1 cellular context compared by ENCODE assay signal in genomic region chr12:51961834-51962233, GRCh38.
TF ChIP-seq lines count a peak whose summit lies in the region.

No MANE protein-coding gene starts in this region.

TF ChIP-seq in IMR-90, 13 proteins besides CTCF, POLR2A, EP300 and RAD21:
- TF ChIP-seq FOS (IDR thresholded peaks at IDR 0.05; ENCODE audit: low read depth, low read length) (no peak), MXI1 (IDR thresholded peaks at IDR 0.05; ENCODE audit: borderline replicate concordance, low read depth, low read length) (no peak), USF2 (IDR thresholded peaks at IDR 0.05; ENCODE audit: low read depth, low read length) (no peak), SMC3 (IDR thresholded peaks at IDR 0.05; ENCODE audit: low read depth, low read length) (no peak), MAFK (IDR thresholded peaks at IDR 0.05; ENCODE audit: low read depth, low read length) (no peak), RCOR1 (IDR thresholded peaks at IDR 0.05; ENCODE audit: insufficient replicate concordance, low read length) (no peak), RFX5 (IDR thresholded peaks at IDR 0.05; ENCODE audit: low read depth, low read length) (no peak), CEBPB (IDR thresholded peaks at IDR 0.05; ENCODE audit: low read depth, low read length) (no peak), MAZ (IDR thresholded peaks at IDR 0.05; ENCODE audit: borderline replicate concordance, low read depth, low read length) (no peak), NFE2L2 (IDR thresholded peaks at IDR 0.05; ENCODE audit: low read depth, low read length) (no peak), CHD1 (IDR thresholded peaks at IDR 0.05; ENCODE audit: low read depth, low read length) (no peak), BHLHE40 (IDR thresholded peaks at IDR 0.05; ENCODE audit: low read depth, low read length) (no peak)
- TF ChIP-seq, protein P1, sequence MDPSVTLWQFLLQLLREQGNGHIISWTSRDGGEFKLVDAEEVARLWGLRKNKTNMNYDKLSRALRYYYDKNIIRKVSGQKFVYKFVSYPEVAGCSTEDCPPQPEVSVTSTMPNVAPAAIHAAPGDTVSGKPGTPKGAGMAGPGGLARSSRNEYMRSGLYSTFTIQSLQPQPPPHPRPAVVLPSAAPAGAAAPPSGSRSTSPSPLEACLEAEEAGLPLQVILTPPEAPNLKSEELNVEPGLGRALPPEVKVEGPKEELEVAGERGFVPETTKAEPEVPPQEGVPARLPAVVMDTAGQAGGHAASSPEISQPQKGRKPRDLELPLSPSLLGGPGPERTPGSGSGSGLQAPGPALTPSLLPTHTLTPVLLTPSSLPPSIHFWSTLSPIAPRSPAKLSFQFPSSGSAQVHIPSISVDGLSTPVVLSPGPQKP (IDR thresholded peaks at IDR 0.05; ENCODE audit: borderline replicate concordance, low read depth, low read length), result no peak
